22 cellular contexts compared by ENCODE assay signal in the genomic region with DNA sequence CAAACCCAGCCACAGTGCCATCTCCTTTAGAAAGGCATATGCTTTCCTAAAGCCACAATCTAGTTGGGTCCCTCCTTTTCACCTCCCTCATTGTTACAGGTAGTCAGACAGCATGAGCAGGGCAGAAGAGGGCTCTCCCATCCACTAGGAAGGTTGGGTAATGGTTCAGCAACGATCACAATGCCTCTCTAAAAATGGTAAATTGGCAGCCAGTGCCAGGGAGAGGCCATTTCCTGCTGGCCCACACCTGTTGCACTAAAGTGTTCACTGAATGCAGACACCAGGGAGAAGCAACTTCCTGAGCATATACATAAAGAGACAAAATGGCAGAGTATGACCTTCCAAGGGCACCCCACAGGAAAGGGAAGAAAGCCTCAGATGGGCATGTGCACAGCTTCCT.
DNase-seq lines count a peak whose midpoint lies in the region; TF ChIP-seq lines count a peak whose summit lies in the region.
"Had no signal": no experiment of that assay in that cellular context is flagged by ENCODE, and none has a peak within 500 bp of the region (broad histone marks: within the 10 kb centered on the region; RNA-seq: fewer than 3 reads in every experiment).

No MANE protein-coding gene starts in this region.

- no peak overlapping the region for H3K9ac ChIP-seq in Loucy (ENCODE audit: low read depth, low read length, poor library complexity, severe bottlenecking)

- H4K20me1 ChIP-seq in Loucy (ENCODE audit: insufficient read depth, low read length, poor library complexity, severe bottlenecking) = no peaks in the 10 kb centered on the region

- peak overlapping the region; percentile 66; the same call in 1 of the 2 replicates for H2AFZ ChIP-seq in Loucy (ENCODE audit: low read length)
- H2AFZ ChIP-seq: GM23338 had no signal

- no peaks in the 10 kb centered on the region for H3K9me2 ChIP-seq in Loucy (replicated peaks; ENCODE audit: low read depth, low read length)

- H3K4me3 ChIP-seq in Loucy (ENCODE audit: low read length, poor library complexity, severe bottlenecking) = no peak overlapping the region
- no peak overlapping the region for H3K4me3 ChIP-seq in WERI-Rb-1 (ENCODE audit: low read depth, low read length)
- H3K4me3 ChIP-seq: A549, GM12878, GM23338 had no signal

- no peaks in the 10 kb centered on the region for H3F3A ChIP-seq in Loucy (ENCODE audit: low read depth)

- H3K79me2 ChIP-seq in Loucy (ENCODE audit: insufficient read depth, low read length) = no peaks in the 10 kb centered on the region

- H3K36me3 ChIP-seq in Loucy (ENCODE audit: insufficient read depth, low read length) (no peaks in the 10 kb centered on the region), WERI-Rb-1 (no peaks in the 10 kb centered on the region)
- H3K36me3 ChIP-seq: BE2C had no signal

- TF ChIP-seq CTCF in Loucy (conservative IDR thresholded peaks at IDR 0.05; ENCODE audit: low read length) (no peak), WERI-Rb-1 (IDR thresholded peaks at IDR 0.05; ENCODE audit: low read depth, low read length) (no peak)

- no peak overlapping the region for H3K4me2 ChIP-seq in Loucy (ENCODE audit: low read depth, low read length, poor library complexity, severe bottlenecking)
- H3K4me2 ChIP-seq: A549, GM23338 had no signal

- H3K4me1 ChIP-seq in Loucy (ENCODE audit: insufficient read depth, low read length, poor library complexity, severe bottlenecking) = no peaks in the 10 kb centered on the region
- H3K4me1 ChIP-seq: BE2C had no signal

- no peaks in the 10 kb centered on the region for H3K9me3 ChIP-seq in Loucy (ENCODE audit: insufficient read depth, low read depth, low read length)
- peaks cover 8% of the 10 kb centered on the region for H3K9me3 ChIP-seq in WERI-Rb-1 (ENCODE audit: severe bottlenecking)
- H3K9me3 ChIP-seq: A549, BE2C had no signal

- peak overlapping the region; percentile 73 for H3K27ac ChIP-seq in WERI-Rb-1
- H3K27ac ChIP-seq: 22Rv1, A549 had no signal

- H3K27me3 ChIP-seq in Loucy (ENCODE audit: insufficient read depth, low read length, poor library complexity, severe bottlenecking) (no peaks in the 10 kb centered on the region), WERI-Rb-1 (ENCODE audit: insufficient read depth, low read depth, severe bottlenecking) (no peaks in the 10 kb centered on the region)

- DNase-seq in DMS153 (lab: John Stamatoyannopoulos, UW) (peak; percentile 44), DMS153 treated with DMSO at 0.1 percent for 48 hours (lab: John Stamatoyannopoulos, UW; ENCODE audit: unreplicated experiment) (no peak), WERI-Rb-1 (no peak), 8988T (no peak), NCI-H1105 treated with DMSO at 0.1 percent for 48 hours (lab: John Stamatoyannopoulos, UW) (no peak)
- DNase-seq: ACHN; AML-193; BE2C; C1 segment of cervical spinal cord; Calu3; CD4-positive, alpha-beta memory T cell; COR-L47; DMS79; EL; GDM1; H9; HFFc6 had no signal
